ENCODE assay signal across 22 cellular contexts in the genomic region with DNA sequence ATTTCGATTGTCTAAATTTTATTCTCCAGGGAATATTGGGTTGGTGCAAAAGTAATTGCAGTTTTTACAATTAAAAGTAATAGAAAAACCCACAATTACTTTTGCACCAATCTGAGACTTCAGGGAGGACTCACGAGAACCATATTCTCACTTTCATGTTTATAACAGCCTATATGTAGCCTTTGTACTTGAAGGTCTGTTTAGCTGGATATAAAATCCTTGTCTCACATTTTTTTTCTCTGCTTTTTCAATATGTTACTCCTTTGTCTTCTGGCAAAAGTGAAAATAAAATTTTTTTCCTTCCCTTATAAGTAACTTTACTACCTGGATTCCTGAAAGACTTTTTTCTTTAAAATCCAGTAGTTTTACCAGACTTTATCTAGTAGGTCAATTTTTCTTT. TPM values are rescaled to one million over a fixed set of nuclear protein-coding genes. Genes with fewer than 3 reads are reported as not detected.
DNase-seq lines count a peak whose midpoint lies in the region; ATAC-seq, FAIRE-seq and TF ChIP-seq lines count a peak whose summit lies in the region.
"Had no signal": no experiment of that assay in that cellular context is flagged by ENCODE, and none has a peak within 500 bp of the region (broad histone marks: within the 10 kb centered on the region; RNA-seq: fewer than 3 reads in every experiment).

No MANE protein-coding gene starts in this region.

- no peak overlapping the region for H2AFZ ChIP-seq in K562 (ENCODE audit: low read depth, low read length)

- intact Hi-C loops in CD4-positive, alpha-beta T cell (cut with DNase I, micrococcal nuclease) = no loop called here
- intact Hi-C loops in K562 (cut with micrococcal nuclease) = no loop called here
- intact Hi-C loops in CD4-positive, alpha-beta memory T cell (cut with micrococcal nuclease) = no loop called here
- intact Hi-C loops in left lung (cut with DNase I) = no loop called here

- no peak for TF ChIP-seq EP300 in K562 (IDR thresholded peaks at IDR 0.05; ENCODE audit: low read length)

- in situ Hi-C loops in K562 (cut with MboI) = no loop called here

- H3K79me2 ChIP-seq in K562 (ENCODE audit: control insufficient read depth, insufficient read depth, low read length) = no peaks in the 10 kb centered on the region

- no peak overlapping the region for H3K27ac Mint-ChIP-seq in CD4-positive, alpha-beta T cell
- H3K27ac Mint-ChIP-seq in CD4-positive, alpha-beta memory T cell = no peak overlapping the region

- no peak overlapping the region for H3K4me2 ChIP-seq in K562 (ENCODE audit: insufficient read depth, low read length)

- FAIRE-seq in GM19239 (lab: Jason Lieb, UNC) (peak; percentile 80), K562 (lab: Jason Lieb, UNC) (no peak), small intestine (lab: Jason Lieb, UNC) (no peak)
- FAIRE-seq: D721Med, GM12891, GM18507, H54 had no signal

- WGBS in K562 (ENCODE audit: insufficient coverage, low coverage, missing lambda C conversion rate) = 0% methylated on average over 2 of the region's 2 CpGs
- WGBS in small intestine, 3 donors = 92 to 93% (median 92%) methylated on average over 2 of the region's 2 CpGs

- H3K9ac ChIP-seq in K562 (ENCODE audit: insufficient read depth in 1 of 2, low read depth in 2 of 2, low read length in 2 of 2) = no peak overlapping the region

- no peaks in the 10 kb centered on the region for H3K9me3 Mint-ChIP-seq in CD4-positive, alpha-beta T cell
- H3K9me3 Mint-ChIP-seq in CD4-positive, alpha-beta memory T cell = peaks cover 0 to 8% (median 0%) of the 10 kb centered on the region in 8 donors
- H3K9me3 Mint-ChIP-seq: CD8-positive, alpha-beta memory T cell had no signal

- H3K4me1 ChIP-seq in K562 (replicated peaks in 1 of 2; ENCODE audit: control insufficient read depth in 2 of 2, insufficient read depth in 2 of 2, low read length in 2 of 2) (no peaks in the 10 kb centered on the region), small intestine (ENCODE audit: control insufficient read depth in 2 of 2, insufficient read depth in 1 of 2, low read depth in 1 of 2, low read length in 1 of 2) (peaks cover 0 to 3% of the 10 kb centered on the region in 2 donors), left lung (no peaks in the 10 kb centered on the region)
- H3K4me1 ChIP-seq in CD4-positive, alpha-beta memory T cell (ENCODE audit: insufficient read depth, low read length) = peaks cover 29% of the 10 kb centered on the region
- H3K4me1 ChIP-seq: HAP-1 had no signal

- TF ChIP-seq RAD21 in K562 (CRISPR knock-in tag; conservative IDR thresholded peaks at IDR 0.05 in 1 of 2, IDR thresholded peaks at IDR 0.05 in 1 of 2) = no peak

- BruUV-seq in K562 (replicated peaks; lab: Mats Ljungman, UMichigan) = no TSS peak

- POLR2A ChIA-PET in CD4-positive, alpha-beta T cell (lab: Charles Lee) = no interaction called here
- POLR2A ChIA-PET in K562 (lab: Yijun Ruan, JAX) = interaction anchor here (0.6 kb wide), 1 partner anchor 80 kb away, joined by 3 read pairs; no protein-coding TSS in a partner anchor
- POLR2A ChIA-PET in CD4-positive, alpha-beta memory T cell (lab: Charles Lee; ENCODE audit: partially characterized antibody) = interaction anchor here (1.6 kb wide), 1 partner anchor 26 kb away, joined by 3 read pairs; no protein-coding TSS in a partner anchor

- CTCF ChIA-PET in CD4-positive, alpha-beta T cell (lab: Charles Lee) = interaction anchor here (1.1 kb wide), 1 partner anchor 36 kb away, joined by 3 read pairs; no protein-coding TSS in a partner anchor
- CTCF ChIA-PET in K562 (lab: Yijun Ruan, JAX; ENCODE audit: low intra/inter-chr PET ratio) = no interaction called here
- CTCF ChIA-PET in CD4-positive, alpha-beta memory T cell (lab: Charles Lee; ENCODE audit: partially characterized antibody) = interaction anchor here (1.2 to 1.4 kb wide), 2 partner anchors 12 to 45 kb away, joined by 3 to 7 read pairs; no protein-coding TSS in a partner anchor

- H4K20me1 ChIP-seq in K562 (replicated peaks; ENCODE audit: control insufficient read depth, insufficient read depth, low read length) = no peaks in the 10 kb centered on the region

- no peak for TF ChIP-seq CTCF in CD4-positive, alpha-beta T cell (IDR thresholded peaks at IDR 0.05)
- TF ChIP-seq CTCF in K562 (IDR thresholded peaks at IDR 0.05 in 2 of 3, conservative IDR thresholded peaks at IDR 0.05 in 1 of 3; ENCODE audit: insufficient read depth in 2 of 3, low read depth in 1 of 3, low read length in 3 of 3) (no peak), left lung (IDR thresholded peaks at IDR 0.05) (no peak)

- H3K4me1 Mint-ChIP-seq in CD4-positive, alpha-beta T cell (ENCODE audit: low read depth) = peaks cover 53% of the 10 kb centered on the region
- peaks cover 35 to 55% (median 39%) of the 10 kb centered on the region in 4 donors for H3K4me1 Mint-ChIP-seq in CD4-positive, alpha-beta memory T cell

- H3K9me1 ChIP-seq in K562 (ENCODE audit: control insufficient read depth, insufficient read depth, low read length) = no peaks in the 10 kb centered on the region

- H3K4me3 ChIP-seq in K562 (no peak overlapping the region), small intestine (ENCODE audit: low read depth in 1 of 2, low read length in 2 of 2) (no peak overlapping the region), left lung (no peak overlapping the region)
- no peak overlapping the region for H3K4me3 ChIP-seq in CD4-positive, alpha-beta memory T cell (ENCODE audit: low read length in 2 of 2)
- H3K4me3 ChIP-seq: HAP-1 had no signal

- H3K27me3 ChIP-seq in CD4-positive, alpha-beta T cell (ENCODE audit: control insufficient read depth, insufficient read depth, low read length) = no peaks in the 10 kb centered on the region
- H3K27me3 ChIP-seq in K562 (ENCODE audit: control insufficient read depth in 2 of 2, insufficient read depth in 2 of 2, low read length in 2 of 2) = no peaks in the 10 kb centered on the region
- no peaks in the 10 kb centered on the region for H3K27me3 ChIP-seq in small intestine (ENCODE audit: control insufficient read depth in 2 of 2, insufficient read depth in 2 of 2, low read length in 2 of 2)
- no peaks in the 10 kb centered on the region for H3K27me3 ChIP-seq in CD4-positive, alpha-beta memory T cell (ENCODE audit: insufficient read depth, low read length)
- no peaks in the 10 kb centered on the region for H3K27me3 ChIP-seq in left lung

- no peak for TF ChIP-seq POLR2A in K562 (conservative IDR thresholded peaks at IDR 0.05)

- H3K27ac ChIP-seq in CD4-positive, alpha-beta T cell (ENCODE audit: low read depth, low read length) = no peak overlapping the region
- H3K27ac ChIP-seq in K562 (ENCODE audit: extremely low read depth, low read depth, low read length) (no peak overlapping the region), small intestine (ENCODE audit: low read depth in 1 of 2, low read length in 1 of 2) (no peak overlapping the region), left lung (no peak overlapping the region)
- no peak overlapping the region for H3K27ac ChIP-seq in CD4-positive, alpha-beta memory T cell (ENCODE audit: low read depth, low read length)

- DNase-seq in CD4-positive, alpha-beta T cell = no peak
- DNase-seq in GM19239 (ENCODE audit: insufficient read length, low spot score) (no peak), OCI-M1 (lab: John Stamatoyannopoulos, UW) (peak; percentile 4), K562 (ENCODE audit: extremely low read depth in 1 of 4, low spot score in 3 of 4) (no peak), small intestine (no peak), left lung (no peak)
- no peak for DNase-seq in CD4-positive, alpha-beta memory T cell
- DNase-seq: C1 segment of cervical spinal cord; CD8-positive, alpha-beta memory T cell; DMS 273 treated with DMSO at 0.1 percent for 48 hours; DMS79; EL; GDM1; GOT3 had no signal

- peaks cover 95% of the 10 kb centered on the region for H3K36me3 Mint-ChIP-seq in CD4-positive, alpha-beta T cell (ENCODE audit: low read depth)
- H3K36me3 Mint-ChIP-seq in CD4-positive, alpha-beta memory T cell = peaks cover 42 to 55% of the 10 kb centered on the region in 2 donors

- no peaks in the 10 kb centered on the region for H3K36me3 ChIP-seq in K562 (ENCODE audit: control insufficient read depth, insufficient read depth, low read length)
- H3K36me3 ChIP-seq in small intestine (ENCODE audit: control insufficient read depth in 2 of 2, insufficient read depth in 2 of 2, low read length in 2 of 2) = no peaks in the 10 kb centered on the region
- H3K36me3 ChIP-seq in CD4-positive, alpha-beta memory T cell (ENCODE audit: insufficient read depth, low read length) = no peaks in the 10 kb centered on the region
- no peaks in the 10 kb centered on the region for H3K36me3 ChIP-seq in left lung
- H3K36me3 ChIP-seq: HAP-1 had no signal

- ATAC-seq in CD4-positive, alpha-beta T cell (ENCODE audit: poor library complexity) = no peak
- ATAC-seq in K562 (no peak), left lung (no peak)

- H3K27me3 Mint-ChIP-seq in CD4-positive, alpha-beta T cell = no peaks in the 10 kb centered on the region
- no peaks in the 10 kb centered on the region for H3K27me3 Mint-ChIP-seq in CD4-positive, alpha-beta memory T cell
- H3K27me3 Mint-ChIP-seq: CD8-positive, alpha-beta memory T cell had no signal

- H3K4me3 Mint-ChIP-seq in CD4-positive, alpha-beta T cell = peak overlapping the region; percentile 4
- no peak overlapping the region for H3K4me3 Mint-ChIP-seq in CD4-positive, alpha-beta memory T cell
- H3K4me3 Mint-ChIP-seq: CD8-positive, alpha-beta memory T cell had no signal

- no peaks in the 10 kb centered on the region for H3K9me3 ChIP-seq in CD4-positive, alpha-beta T cell (ENCODE audit: control insufficient read depth, low read length)
- H3K9me3 ChIP-seq in K562 (replicated peaks; ENCODE audit: control insufficient read depth, insufficient read depth, low read depth, low read length) (no peaks in the 10 kb centered on the region), small intestine (ENCODE audit: control insufficient read depth, low read depth) (no peaks in the 10 kb centered on the region), left lung (peaks cover 0 to 6% of the 10 kb centered on the region in 2 donors)
- H3K9me3 ChIP-seq in CD4-positive, alpha-beta memory T cell (ENCODE audit: control insufficient read depth in 1 of 2, low read length in 2 of 2) = no peaks in the 10 kb centered on the region
- H3K9me3 ChIP-seq: HAP-1 had no signal

RNA-seq across cellular contexts. Expression of a gene that starts 9.2 kb away (rescaled TPM):
- 10 to 100 TPM; 28.8 to 37.3 TPM for total RNA-seq in CD4-positive, alpha-beta T cell
- not detected in 2 replicates for total RNA-seq in K562 (2011; cell fraction: chromatin; rRNA removed; ENCODE audit: low replicate concordance)
- total RNA-seq in K562 (2011; cell fraction: nucleolus; rRNA removed) = not detected in 2 replicates
- total RNA-seq in K562 (2011; cell fraction: nucleoplasm; rRNA removed) = not detected in 2 replicates
- total RNA-seq in K562 (2014; rRNA removed) = not detected in 2 replicates
- total RNA-seq in K562 (2014; rRNA removed; fragmentation: Illumina TruSeq; extraction: Trizol) = not detected in 2 replicates
- not detected in 2 replicates for total RNA-seq in K562 (2015; rRNA removed; fragmentation: Illumina TruSeq; extraction: Trizol)
- 0.18 TPM in 1 of 2 replicates, not detected in the other for total RNA-seq in K562 (2021)
- not detected in 2 replicates for polyA plus RNA-seq in K562 (2011; rRNA removed)
- polyA plus RNA-seq in K562 (2011; cell fraction: cytosol; rRNA removed) = not detected in 2 replicates
- not detected in 2 replicates for polyA plus RNA-seq in K562 (2011; cell fraction: nucleus; rRNA removed)
- polyA plus RNA-seq in K562 (2012) = not detected in 2 replicates
- polyA plus RNA-seq in K562 (2014; fragmentation: Illumina TruSeq; extraction: Trizol) = not detected in 2 replicates
- polyA plus RNA-seq in K562 (2014; fragmentation: Nextera tagmentation; extraction: Ambion mirVana) = not detected
- polyA plus RNA-seq in K562 (2014; rRNA removed) = not detected in 2 replicates
- not detected in 2 replicates for polyA minus RNA-seq in K562 (2011; rRNA and poly(A)+ RNA removed)
- polyA minus RNA-seq in K562 (2011; cell fraction: cytosol; rRNA and poly(A)+ RNA removed) = not detected in 2 replicates
- polyA minus RNA-seq in K562 (2011; cell fraction: nucleus; rRNA and poly(A)+ RNA removed) = not detected in 2 replicates
- 1 to 10 TPM in 1 of 3 donors, under 1 TPM in 2; 0.45 to 3.0 (median 0.54) TPM for polyA plus RNA-seq in small intestine
- 10 to 100 TPM; 55.0 to 56.1 TPM for total RNA-seq in CD4-positive, alpha-beta memory T cell
- 10 to 100 TPM; 12.1 to 23.4 TPM for polyA plus RNA-seq in CD4-positive, alpha-beta memory T cell
- total RNA-seq in left lung = 1 to 10 TPM; 4.1 to 4.7 TPM
- total RNA-seq: A172, A673 had no signal
- polyA plus RNA-seq: BJ had no signal

RNA-seq across cellular contexts. Expression of a gene that starts 26.6 kb away (rescaled TPM):
- 10 to 100 TPM; 13.9 to 15.8 TPM for total RNA-seq in CD4-positive, alpha-beta T cell
- total RNA-seq in K562 (2011; cell fraction: chromatin; rRNA removed; ENCODE audit: low replicate concordance) = 9.5 and 38.6 TPM in 2 replicates
- total RNA-seq in K562 (2011; cell fraction: nucleolus; rRNA removed) = 5.3 and 8.0 TPM in 2 replicates
- total RNA-seq in K562 (2011; cell fraction: nucleoplasm; rRNA removed) = 12.2 and 21.6 TPM in 2 replicates
- 3.3 and 5.0 TPM in 2 replicates for total RNA-seq in K562 (2014; rRNA removed)
- total RNA-seq in K562 (2014; rRNA removed; fragmentation: Illumina TruSeq; extraction: Trizol) = 11.4 and 13.3 TPM in 2 replicates
- total RNA-seq in K562 (2015; rRNA removed; fragmentation: Illumina TruSeq; extraction: Trizol) = 7.5 and 8.1 TPM in 2 replicates
- total RNA-seq in K562 (2021) = 8.0 and 10.6 TPM in 2 replicates
- 6.0 and 6.4 TPM in 2 replicates for polyA plus RNA-seq in K562 (2011; rRNA removed)
- 1.2 and 2.1 TPM in 2 replicates for polyA plus RNA-seq in K562 (2011; cell fraction: cytosol; rRNA removed)
- polyA plus RNA-seq in K562 (2011; cell fraction: nucleus; rRNA removed) = 7.0 and 8.3 TPM in 2 replicates
- 3.3 TPM in 2 replicates for polyA plus RNA-seq in K562 (2012)
- 4.9 and 5.7 TPM in 2 replicates for polyA plus RNA-seq in K562 (2014; fragmentation: Illumina TruSeq; extraction: Trizol)
- polyA plus RNA-seq in K562 (2014; fragmentation: Nextera tagmentation; extraction: Ambion mirVana) = 1 to 10 TPM; 2.4 to 3.5 TPM
- polyA plus RNA-seq in K562 (2014; rRNA removed) = 4.3 and 5.8 TPM in 2 replicates
- polyA minus RNA-seq in K562 (2011; rRNA and poly(A)+ RNA removed) = 13.9 and 15.9 TPM in 2 replicates
- 3.9 and 8.5 TPM in 2 replicates for polyA minus RNA-seq in K562 (2011; cell fraction: cytosol; rRNA and poly(A)+ RNA removed)
- 16.7 and 25.0 TPM in 2 replicates for polyA minus RNA-seq in K562 (2011; cell fraction: nucleus; rRNA and poly(A)+ RNA removed)
- polyA plus RNA-seq in small intestine = 1 to 10 TPM in 2 of 3 donors, under 1 TPM in 1; 0.89 to 4.7 (median 1.4) TPM
- 10 to 100 TPM; 37.5 to 41.2 TPM for total RNA-seq in CD4-positive, alpha-beta memory T cell
- 1 to 10 TPM; 3.0 to 6.8 TPM for polyA plus RNA-seq in CD4-positive, alpha-beta memory T cell
- total RNA-seq in left lung = 10 to 100 TPM; 15.9 to 20.7 TPM

Comparison
In these comparisons a context has a peak if more than half of its experiments do, and no peak if none do; other contexts are left out.
1. RNA of a gene that starts 9.2 kb away (total RNA-seq): 55.0 to 56.1 TPM in CD4-positive, alpha-beta memory T cell and 28.8 to 37.3 TPM in CD4-positive, alpha-beta T cell; 4.1 to 4.7 TPM in left lung and 0.18 TPM in K562; every median in the first group is over 4 times any median in the second.